Comparison of ENCODE assay signal across 1 cellular context in genomic region chr15:50718700-50719125, GRCh38.
TF ChIP-seq lines count a peak whose summit lies in the region.

No MANE protein-coding gene starts in this region.

TF ChIP-seq in HepG2, 621 proteins besides CTCF, POLR2A, EP300 and RAD21 (continued from another document and continues in another):
- TF ChIP-seq RERE (CRISPR knock-in tag; IDR thresholded peaks at IDR 0.05; ENCODE audit: low read depth): peak; percentile 46; the same call in 1 of the 2 replicates
- TF ChIP-seq, protein P1, sequence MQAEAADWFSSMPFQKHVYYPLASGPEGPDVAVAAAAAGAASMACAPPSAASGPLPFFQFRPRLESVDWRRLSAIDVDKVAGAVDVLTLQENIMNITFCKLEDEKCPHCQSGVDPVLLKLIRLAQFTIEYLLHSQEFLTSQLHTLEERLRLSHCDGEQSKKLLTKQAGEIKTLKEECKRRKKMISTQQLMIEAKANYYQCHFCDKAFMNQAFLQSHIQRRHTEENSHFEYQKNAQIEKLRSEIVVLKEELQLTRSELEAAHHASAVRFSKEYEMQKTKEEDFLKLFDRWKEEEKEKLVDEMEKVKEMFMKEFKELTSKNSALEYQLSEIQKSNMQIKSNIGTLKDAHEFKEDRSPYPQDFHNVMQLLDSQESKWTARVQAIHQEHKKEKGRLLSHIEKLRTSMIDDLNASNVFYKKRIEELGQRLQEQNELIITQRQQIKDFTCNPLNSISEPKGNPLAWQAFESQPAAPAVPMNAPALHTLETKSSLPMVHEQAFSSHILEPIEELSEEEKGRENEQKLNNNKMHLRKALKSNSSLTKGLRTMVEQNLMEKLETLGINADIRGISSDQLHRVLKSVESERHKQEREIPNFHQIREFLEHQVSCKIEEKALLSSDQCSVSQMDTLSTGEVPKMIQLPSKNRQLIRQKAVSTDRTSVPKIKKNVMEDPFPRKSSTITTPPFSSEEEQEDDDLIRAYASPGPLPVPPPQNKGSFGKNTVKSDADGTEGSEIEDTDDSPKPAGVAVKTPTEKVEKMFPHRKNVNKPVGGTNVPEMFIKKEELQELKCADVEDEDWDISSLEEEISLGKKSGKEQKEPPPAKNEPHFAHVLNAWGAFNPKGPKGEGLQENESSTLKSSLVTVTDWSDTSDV (CRISPR knock-in tag; IDR thresholded peaks at IDR 0.05): no peak
- no peak for TF ChIP-seq SP4 (CRISPR knock-in tag; IDR thresholded peaks at IDR 0.05)
- no peak for TF ChIP-seq ZNF121 (CRISPR knock-in tag; IDR thresholded peaks at IDR 0.05)
- TF ChIP-seq, protein P2, sequence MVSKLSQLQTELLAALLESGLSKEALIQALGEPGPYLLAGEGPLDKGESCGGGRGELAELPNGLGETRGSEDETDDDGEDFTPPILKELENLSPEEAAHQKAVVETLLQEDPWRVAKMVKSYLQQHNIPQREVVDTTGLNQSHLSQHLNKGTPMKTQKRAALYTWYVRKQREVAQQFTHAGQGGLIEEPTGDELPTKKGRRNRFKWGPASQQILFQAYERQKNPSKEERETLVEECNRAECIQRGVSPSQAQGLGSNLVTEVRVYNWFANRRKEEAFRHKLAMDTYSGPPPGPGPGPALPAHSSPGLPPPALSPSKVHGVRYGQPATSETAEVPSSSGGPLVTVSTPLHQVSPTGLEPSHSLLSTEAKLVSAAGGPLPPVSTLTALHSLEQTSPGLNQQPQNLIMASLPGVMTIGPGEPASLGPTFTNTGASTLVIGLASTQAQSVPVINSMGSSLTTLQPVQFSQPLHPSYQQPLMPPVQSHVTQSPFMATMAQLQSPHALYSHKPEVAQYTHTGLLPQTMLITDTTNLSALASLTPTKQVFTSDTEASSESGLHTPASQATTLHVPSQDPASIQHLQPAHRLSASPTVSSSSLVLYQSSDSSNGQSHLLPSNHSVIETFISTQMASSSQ (IDR thresholded peaks at IDR 0.05; ENCODE audit: low read depth): peak; percentile 20; the same call in 1 of the 2 replicates
- TF ChIP-seq, protein P2 (CRISPR knock-in tag; IDR thresholded peaks at IDR 0.05; ENCODE audit: borderline replicate concordance): peak; percentile 39; the same call in 1 of the 2 replicates
- no peak for TF ChIP-seq PLSCR1 (CRISPR knock-in tag; IDR thresholded peaks at IDR 0.05; ENCODE audit: borderline replicate concordance)
- TF ChIP-seq ZNF547 (CRISPR knock-in tag; IDR thresholded peaks at IDR 0.05): no peak
- TF ChIP-seq NCOA1 (CRISPR knock-in tag; IDR thresholded peaks at IDR 0.05): no peak
- TF ChIP-seq MEF2D (CRISPR knock-in tag; IDR thresholded peaks at IDR 0.05): peak; percentile 55; the same call in 1 of the 2 replicates
- TF ChIP-seq ZKSCAN8 (CRISPR knock-in tag; IDR thresholded peaks at IDR 0.05; ENCODE audit: borderline replicate concordance): peak; percentile 47; the same call in 1 of the 2 replicates
- TF ChIP-seq CHCHD3 (CRISPR knock-in tag; IDR thresholded peaks at IDR 0.05): no peak
- TF ChIP-seq NRL (CRISPR knock-in tag; IDR thresholded peaks at IDR 0.05; ENCODE audit: borderline replicate concordance): no peak
- TF ChIP-seq ZNF747 (CRISPR knock-in tag; IDR thresholded peaks at IDR 0.05; ENCODE audit: borderline replicate concordance): peak; percentile 34; the same call in 1 of the 2 replicates
- peak; percentile 94 for TF ChIP-seq ZMYM4 (CRISPR knock-in tag; IDR thresholded peaks at IDR 0.05)
- peak; percentile 99 for TF ChIP-seq HNF4A (CRISPR knock-in tag; IDR thresholded peaks at IDR 0.05)
- TF ChIP-seq ZNF362 (CRISPR knock-in tag; IDR thresholded peaks at IDR 0.05; ENCODE audit: borderline replicate concordance): peak; percentile 71; the same call in 1 of the 2 replicates
- no peak for TF ChIP-seq SETDB1 (CRISPR knock-in tag; IDR thresholded peaks at IDR 0.05; ENCODE audit: borderline replicate concordance)
- TF ChIP-seq ELF3 (CRISPR knock-in tag; IDR thresholded peaks at IDR 0.05): peak; percentile 70
- TF ChIP-seq ZNF775 (CRISPR knock-in tag; IDR thresholded peaks at IDR 0.05; ENCODE audit: borderline replicate concordance): no peak
- TF ChIP-seq RORA (CRISPR knock-in tag; IDR thresholded peaks at IDR 0.05): no peak
- TF ChIP-seq TFDP1 (CRISPR knock-in tag; IDR thresholded peaks at IDR 0.05; ENCODE audit: borderline replicate concordance): peak; percentile 33; the same call in 1 of the 2 replicates
- peak; percentile 81 for TF ChIP-seq TBX2 (CRISPR knock-in tag; IDR thresholded peaks at IDR 0.05; ENCODE audit: borderline replicate concordance)
- 0 out of 2 replicates have a peak, but pooled peaks have one; percentile 44 for TF ChIP-seq ISX (CRISPR knock-in tag; conservative IDR thresholded peaks at IDR 0.05)
- no peak for TF ChIP-seq JUNB (CRISPR knock-in tag; IDR thresholded peaks at IDR 0.05; ENCODE audit: borderline replicate concordance)
- TF ChIP-seq ZNF275 (CRISPR knock-in tag; IDR thresholded peaks at IDR 0.05; ENCODE audit: borderline replicate concordance): no peak
- no peak for TF ChIP-seq ZNF782 (CRISPR knock-in tag; IDR thresholded peaks at IDR 0.05; ENCODE audit: borderline replicate concordance)
- TF ChIP-seq CREB3 (CRISPR knock-in tag; IDR thresholded peaks at IDR 0.05): 0 out of 2 replicates have a peak, but pooled peaks have one; percentile 32
- no peak for TF ChIP-seq SUZ12 (IDR thresholded peaks at IDR 0.05; ENCODE audit: low read depth, low read length)
- no peak for TF ChIP-seq NFE2L1 (CRISPR knock-in tag; IDR thresholded peaks at IDR 0.05; ENCODE audit: borderline replicate concordance)
- TF ChIP-seq THAP11 (CRISPR knock-in tag; IDR thresholded peaks at IDR 0.05): peak; percentile 76
- TF ChIP-seq NKX3-1 (CRISPR knock-in tag; IDR thresholded peaks at IDR 0.05): no peak
- TF ChIP-seq, protein P3, sequence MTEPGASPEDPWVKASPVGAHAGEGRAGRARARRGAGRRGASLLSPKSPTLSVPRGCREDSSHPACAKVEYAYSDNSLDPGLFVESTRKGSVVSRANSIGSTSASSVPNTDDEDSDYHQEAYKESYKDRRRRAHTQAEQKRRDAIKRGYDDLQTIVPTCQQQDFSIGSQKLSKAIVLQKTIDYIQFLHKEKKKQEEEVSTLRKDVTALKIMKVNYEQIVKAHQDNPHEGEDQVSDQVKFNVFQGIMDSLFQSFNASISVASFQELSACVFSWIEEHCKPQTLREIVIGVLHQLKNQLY (CRISPR knock-in tag; IDR thresholded peaks at IDR 0.05): peak; percentile 99
- no peak for TF ChIP-seq FOXO4 (CRISPR knock-in tag; conservative IDR thresholded peaks at IDR 0.05)
- TF ChIP-seq FOSL2 (CRISPR knock-in tag; IDR thresholded peaks at IDR 0.05): peak; percentile 72
- no peak for TF ChIP-seq KLF15 (CRISPR knock-in tag; IDR thresholded peaks at IDR 0.05; ENCODE audit: borderline replicate concordance)
- TF ChIP-seq CBX1 (IDR thresholded peaks at IDR 0.05; ENCODE audit: low read depth): no peak
- TF ChIP-seq NR2F2 (IDR thresholded peaks at IDR 0.05; ENCODE audit: borderline replicate concordance, low read depth): peak; percentile 89
- no peak for TF ChIP-seq TOE1 (CRISPR knock-in tag; IDR thresholded peaks at IDR 0.05)
